ENCODE assay signal across 6 cellular contexts in the genomic region with DNA sequence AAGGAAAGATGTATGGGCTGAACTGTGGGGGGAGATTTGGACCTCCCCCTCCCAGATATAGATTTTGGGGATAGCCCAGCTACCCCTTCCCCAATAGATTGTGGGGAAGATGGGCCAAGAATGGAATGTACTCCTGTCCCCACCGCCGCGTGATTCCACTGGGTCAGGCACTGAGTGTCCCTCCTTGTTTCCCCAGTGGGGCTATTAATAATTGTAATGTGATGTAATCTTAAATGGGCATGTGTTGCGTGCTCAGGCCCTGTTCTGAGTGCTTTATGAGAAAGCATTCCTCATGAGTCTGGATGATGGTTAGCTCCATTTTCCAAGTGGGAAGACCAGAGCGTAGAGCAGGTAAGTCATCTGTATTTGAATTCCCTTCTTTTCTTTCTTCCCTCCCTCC. TPM values are rescaled to one million over a fixed set of nuclear protein-coding genes. Genes with fewer than 3 reads are reported as not detected.
A peak's percentile ranks its signal among the peaks of the same experiment; 100 is the strongest.
DNase-seq lines count a peak whose midpoint lies in the region; ATAC-seq and TF ChIP-seq lines count a peak whose summit lies in the region.

No MANE protein-coding gene starts in this region.

- H3K36me3 ChIP-seq in CD4-positive, CD25-positive, alpha-beta regulatory T cell (ENCODE audit: control insufficient read depth, insufficient read depth, low read length), result peaks cover 30% of the 10 kb centered on the region
- H3K36me3 ChIP-seq in liver (ENCODE audit: control insufficient read depth in 4 of 4, insufficient read depth in 3 of 4, low read depth in 1 of 4, low read length in 3 of 4), result peaks cover 5 to 24% (median 11%) of the 10 kb centered on the region in 4 donors

- peaks cover 5 to 33% (median 16%) of the 10 kb centered on the region in 4 donors for H3K4me1 Mint-ChIP-seq in CD4-positive, CD25-positive, alpha-beta regulatory T cell
- H3K4me1 Mint-ChIP-seq in WTC11, result peaks cover 14% of the 10 kb centered on the region

- POLR2A ChIA-PET in WTC11 (lab: Charles Lee), result interaction anchor here (0.6 to 1.8 kb wide), 3 partner anchors 12 to 27 kb away, joined by 4 to 6 read pairs (median 4); a partner anchor contains a TSS
- POLR2A ChIA-PET in HEK293T (lab: Yijun Ruan, JAX), result interaction anchor here (0.8 to 2.2 kb wide), 4 partner anchors 12 to 243 kb away, joined by 3 to 7 read pairs (median 4); a partner anchor contains a TSS

- H3K9me3 ChIP-seq in CD4-positive, CD25-positive, alpha-beta regulatory T cell (ENCODE audit: control insufficient read depth in 2 of 2, low read length in 2 of 2), result no peaks in the 10 kb centered on the region
- H3K9me3 ChIP-seq in liver (ENCODE audit: control insufficient read depth in 4 of 4, low read length in 3 of 4), result no peaks in the 10 kb centered on the region

- peaks cover 23% of the 10 kb centered on the region for H3K36me3 Mint-ChIP-seq in CD4-positive, CD25-positive, alpha-beta regulatory T cell
- H3K36me3 Mint-ChIP-seq in WTC11, result peaks cover 14% of the 10 kb centered on the region

- H3K27me3 Mint-ChIP-seq in CD4-positive, CD25-positive, alpha-beta regulatory T cell, result peaks cover 16% of the 10 kb centered on the region
- peaks cover 15% of the 10 kb centered on the region for H3K27me3 Mint-ChIP-seq in WTC11 (ENCODE audit: low read depth)

- no peak for TF ChIP-seq RAD21 in liver (IDR thresholded peaks at IDR 0.05)

- no peak overlapping the region for H3K9ac ChIP-seq in liver (ENCODE audit: low read depth in 1 of 2, low read length in 2 of 2)

- H3K4me1 ChIP-seq in CD4-positive, CD25-positive, alpha-beta regulatory T cell (ENCODE audit: control insufficient read depth, insufficient read depth, low read length, poor library complexity, severe bottlenecking), result peaks cover 26% of the 10 kb centered on the region
- H3K4me1 ChIP-seq in liver (ENCODE audit: control insufficient read depth in 4 of 4, insufficient read depth in 4 of 4, low read length in 3 of 4), result peaks cover 9 to 22% (median 16%) of the 10 kb centered on the region in 4 donors

- peak overlapping the region in 2 of 3 donors; percentile 97 to 99 for H3K27ac Mint-ChIP-seq in CD4-positive, CD25-positive, alpha-beta regulatory T cell
- no peak overlapping the region for H3K27ac Mint-ChIP-seq in WTC11

- CTCF ChIA-PET in WTC11 (lab: Charles Lee) (interaction anchor here (0.6 to 4.8 kb wide), 4 partner anchors 10 to 114 kb away, joined by 3 to 94 read pairs (median 6); a partner anchor contains a TSS), HEK293T (lab: Yijun Ruan, JAX) (interaction anchor here (0.7 kb wide), 1 partner anchor 8 kb away, joined by 3 read pairs; no protein-coding TSS in a partner anchor)

- ATAC-seq in CD4-positive, CD25-positive, alpha-beta regulatory T cell (ENCODE audit: low read depth in 2 of 2), result no peak
- no peak for ATAC-seq in WTC11

- H3K27me3 ChIP-seq in CD4-positive, CD25-positive, alpha-beta regulatory T cell (ENCODE audit: control insufficient read depth, insufficient read depth, low read length), result no peaks in the 10 kb centered on the region
- H3K27me3 ChIP-seq in liver (ENCODE audit: control insufficient read depth in 4 of 4, insufficient read depth in 4 of 4, low read length in 3 of 4), result no peaks in the 10 kb centered on the region

- H3K9me3 Mint-ChIP-seq in CD4-positive, CD25-positive, alpha-beta regulatory T cell, result no peaks in the 10 kb centered on the region
- H3K9me3 Mint-ChIP-seq in WTC11, result no peaks in the 10 kb centered on the region

- H3K4me3 Mint-ChIP-seq in CD4-positive, CD25-positive, alpha-beta regulatory T cell, result peak overlapping the region; percentile 97 to 99 (median 98)
- peak overlapping the region; percentile 100 for H3K4me3 Mint-ChIP-seq in WTC11

- 90% methylated on average over 5 of the region's 5 CpGs for WGBS in liver

- H3K27ac ChIP-seq in CD4-positive, CD25-positive, alpha-beta regulatory T cell (ENCODE audit: insufficient read depth, low read length, poor library complexity, severe bottlenecking), result no peak overlapping the region
- no peak overlapping the region for H3K27ac ChIP-seq in liver (ENCODE audit: low read depth in 1 of 2, low read length in 2 of 2)

- H3K4me3 ChIP-seq in CD4-positive, CD25-positive, alpha-beta regulatory T cell (ENCODE audit: low read depth, low read length), result peak overlapping the region; percentile 86
- peak overlapping the region; percentile 72 to 99 (median 96) for H3K4me3 ChIP-seq in liver (ENCODE audit: low read depth in 1 of 3, low read length in 3 of 3)

- TF ChIP-seq CTCF in WTC11 (IDR thresholded peaks at IDR 0.05) (no peak), liver (IDR thresholded peaks at IDR 0.05; ENCODE audit: low read depth, low read length, missing input control) (no peak)

- DNase-seq in CD4-positive, CD25-positive, alpha-beta regulatory T cell, result no peak
- DNase-seq in WTC11 (ENCODE audit: low spot score) (no peak), HEK293T (ENCODE audit: extremely low spot score) (no peak), SKM-1 treated with dmso at 0.1 percent for 144 hours (lab: John Stamatoyannopoulos, UW; ENCODE audit: unreplicated experiment) (no peak), NOMO-1 treated with dmso at 0.1 percent for 144 hours (lab: John Stamatoyannopoulos, UW; ENCODE audit: unreplicated experiment) (no peak)

TF ChIP-seq in WTC11, 78 proteins besides CTCF, POLR2A, EP300 and RAD21 (continues in another document):
- TF ChIP-seq, protein P1, sequence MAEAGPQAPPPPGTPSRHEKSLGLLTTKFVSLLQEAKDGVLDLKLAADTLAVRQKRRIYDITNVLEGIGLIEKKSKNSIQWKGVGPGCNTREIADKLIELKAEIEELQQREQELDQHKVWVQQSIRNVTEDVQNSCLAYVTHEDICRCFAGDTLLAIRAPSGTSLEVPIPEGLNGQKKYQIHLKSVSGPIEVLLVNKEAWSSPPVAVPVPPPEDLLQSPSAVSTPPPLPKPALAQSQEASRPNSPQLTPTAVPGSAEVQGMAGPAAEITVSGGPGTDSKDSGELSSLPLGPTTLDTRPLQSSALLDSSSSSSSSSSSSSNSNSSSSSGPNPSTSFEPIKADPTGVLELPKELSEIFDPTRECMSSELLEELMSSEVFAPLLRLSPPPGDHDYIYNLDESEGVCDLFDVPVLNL (CRISPR knock-in tag; IDR thresholded peaks at IDR 0.05; ENCODE audit: borderline replicate concordance, low read depth), result no peak
- TF ChIP-seq NFYB (CRISPR knock-in tag; conservative IDR thresholded peaks at IDR 0.05; ENCODE audit: low read depth), result no peak

TF ChIP-seq in liver, 16 proteins besides CTCF, POLR2A, EP300 and RAD21 (continues in another document):
- TF ChIP-seq, protein P2, sequence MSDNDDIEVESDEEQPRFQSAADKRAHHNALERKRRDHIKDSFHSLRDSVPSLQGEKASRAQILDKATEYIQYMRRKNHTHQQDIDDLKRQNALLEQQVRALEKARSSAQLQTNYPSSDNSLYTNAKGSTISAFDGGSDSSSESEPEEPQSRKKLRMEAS (IDR thresholded peaks at IDR 0.05), result no peak
- TF ChIP-seq FOXA2 (IDR thresholded peaks at IDR 0.05), result no peak
- TF ChIP-seq YY1 (IDR thresholded peaks at IDR 0.05), result no peak
- TF ChIP-seq HNF4A (conservative IDR thresholded peaks at IDR 0.05), result no peak
- no peak for TF ChIP-seq TAF1 (conservative IDR thresholded peaks at IDR 0.05)
- TF ChIP-seq RXRA (IDR thresholded peaks at IDR 0.05), result no peak
- no peak for TF ChIP-seq GABPA (IDR thresholded peaks at IDR 0.05 in 1 of 2, conservative IDR thresholded peaks at IDR 0.05 in 1 of 2)
- TF ChIP-seq SP1 (IDR thresholded peaks at IDR 0.05), result no peak
- no peak for TF ChIP-seq NR2F2 (IDR thresholded peaks at IDR 0.05)
- no peak for TF ChIP-seq FOXA1 (IDR thresholded peaks at IDR 0.05)
- no peak for TF ChIP-seq JUND (IDR thresholded peaks at IDR 0.05)
- TF ChIP-seq EGR1 (IDR thresholded peaks at IDR 0.05; ENCODE audit: low read depth in 2 of 2), result no peak

TF ChIP-seq in HEK293T, 16 proteins besides CTCF, POLR2A, EP300 and RAD21 (continues in another document):
- no peak for TF ChIP-seq FOXK2 (IDR thresholded peaks at IDR 0.05)
- no peak for TF ChIP-seq TARDBP (IDR thresholded peaks at IDR 0.05)
- TF ChIP-seq BHLHE40 (IDR thresholded peaks at IDR 0.05; ENCODE audit: borderline replicate concordance), result no peak
- TF ChIP-seq LEF1 (IDR thresholded peaks at IDR 0.05; ENCODE audit: borderline replicate concordance), result no peak
- TF ChIP-seq HDGF (IDR thresholded peaks at IDR 0.05; ENCODE audit: borderline replicate concordance), result no peak
- TF ChIP-seq NFRKB (IDR thresholded peaks at IDR 0.05), result no peak
- TF ChIP-seq L3MBTL2 (conservative IDR thresholded peaks at IDR 0.05), result no peak
- TF ChIP-seq FOXM1 (IDR thresholded peaks at IDR 0.05; ENCODE audit: borderline replicate concordance), result no peak
- TF ChIP-seq, protein P3, sequence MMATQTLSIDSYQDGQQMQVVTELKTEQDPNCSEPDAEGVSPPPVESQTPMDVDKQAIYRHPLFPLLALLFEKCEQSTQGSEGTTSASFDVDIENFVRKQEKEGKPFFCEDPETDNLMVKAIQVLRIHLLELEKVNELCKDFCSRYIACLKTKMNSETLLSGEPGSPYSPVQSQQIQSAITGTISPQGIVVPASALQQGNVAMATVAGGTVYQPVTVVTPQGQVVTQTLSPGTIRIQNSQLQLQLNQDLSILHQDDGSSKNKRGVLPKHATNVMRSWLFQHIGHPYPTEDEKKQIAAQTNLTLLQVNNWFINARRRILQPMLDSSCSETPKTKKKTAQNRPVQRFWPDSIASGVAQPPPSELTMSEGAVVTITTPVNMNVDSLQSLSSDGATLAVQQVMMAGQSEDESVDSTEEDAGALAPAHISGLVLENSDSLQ (IDR thresholded peaks at IDR 0.05), result no peak

RNA-seq across cellular contexts. Expression of a gene that starts 1.4 kb away (rescaled TPM):
- total RNA-seq in CD4-positive, CD25-positive, alpha-beta regulatory T cell, result 104 TPM
- 100 to 1,000 TPM; 177 to 254 (median 222) TPM for polyA plus RNA-seq in CD4-positive, CD25-positive, alpha-beta regulatory T cell
- total RNA-seq in WTC11 (2021) (156 to 167 TPM (median 160 TPM) in 3 replicates), liver (100 to 1,000 TPM; 129 to 134 TPM)
- 100 to 1,000 TPM in 1 of 2 donors, 10 to 100 TPM in 1; 89.3 to 110 TPM for polyA plus RNA-seq in liver

RNA-seq across cellular contexts. Expression of a gene that starts 12.1 kb away (rescaled TPM):
- total RNA-seq in CD4-positive, CD25-positive, alpha-beta regulatory T cell, result 0.91 TPM
- polyA plus RNA-seq in CD4-positive, CD25-positive, alpha-beta regulatory T cell, result not detected
- total RNA-seq in WTC11 (2021) (2.4 to 3.1 TPM (median 2.7 TPM) in 3 replicates), liver (not detected)
- polyA plus RNA-seq in liver, result not detected

RNA-seq across cellular contexts. Expression of a gene that starts 12.7 kb away (rescaled TPM):
- 1.3 TPM for total RNA-seq in CD4-positive, CD25-positive, alpha-beta regulatory T cell
- under 1 TPM in 3 of 4 donors, not detected in 1; 0.06 to 0.13 (median 0.07) TPM for polyA plus RNA-seq in CD4-positive, CD25-positive, alpha-beta regulatory T cell
- total RNA-seq in WTC11 (2021) (5.2 to 7.3 TPM (median 7.2 TPM) in 3 replicates), liver (under 1 TPM in 1 of 2 donors, not detected in 1; under 0.01 TPM)
- under 1 TPM in 1 of 2 donors, not detected in 1; 0.09 TPM for polyA plus RNA-seq in liver

RNA-seq across cellular contexts. Expression of a gene that starts 27.1 kb away (rescaled TPM):
- total RNA-seq in CD4-positive, CD25-positive, alpha-beta regulatory T cell, result 41.3 TPM
- 10 to 100 TPM; 17.2 to 20.8 (median 19.8) TPM for polyA plus RNA-seq in CD4-positive, CD25-positive, alpha-beta regulatory T cell
- total RNA-seq in WTC11 (2021), result 9.7 to 12.2 TPM (median 10.2 TPM) in 3 replicates
- total RNA-seq in liver, result 1 to 10 TPM; 4.2 to 7.1 TPM
- 1 to 10 TPM; 5.3 to 8.5 TPM for polyA plus RNA-seq in liver

RNA-seq across cellular contexts. Expression of a gene that starts 40.1 kb away (rescaled TPM):
- total RNA-seq in CD4-positive, CD25-positive, alpha-beta regulatory T cell, result 12.6 TPM
- polyA plus RNA-seq in CD4-positive, CD25-positive, alpha-beta regulatory T cell, result 1 to 10 TPM; 1.0 to 4.3 (median 1.9) TPM
- total RNA-seq in WTC11 (2021) (4.6 to 8.7 TPM (median 6.3 TPM) in 3 replicates), liver (1 to 10 TPM; 1.8 to 3.3 TPM)
- polyA plus RNA-seq in liver, result 1 to 10 TPM; 1.2 to 1.6 TPM
